ENCODE assay signal across 8 cellular contexts in the genomic region with DNA sequence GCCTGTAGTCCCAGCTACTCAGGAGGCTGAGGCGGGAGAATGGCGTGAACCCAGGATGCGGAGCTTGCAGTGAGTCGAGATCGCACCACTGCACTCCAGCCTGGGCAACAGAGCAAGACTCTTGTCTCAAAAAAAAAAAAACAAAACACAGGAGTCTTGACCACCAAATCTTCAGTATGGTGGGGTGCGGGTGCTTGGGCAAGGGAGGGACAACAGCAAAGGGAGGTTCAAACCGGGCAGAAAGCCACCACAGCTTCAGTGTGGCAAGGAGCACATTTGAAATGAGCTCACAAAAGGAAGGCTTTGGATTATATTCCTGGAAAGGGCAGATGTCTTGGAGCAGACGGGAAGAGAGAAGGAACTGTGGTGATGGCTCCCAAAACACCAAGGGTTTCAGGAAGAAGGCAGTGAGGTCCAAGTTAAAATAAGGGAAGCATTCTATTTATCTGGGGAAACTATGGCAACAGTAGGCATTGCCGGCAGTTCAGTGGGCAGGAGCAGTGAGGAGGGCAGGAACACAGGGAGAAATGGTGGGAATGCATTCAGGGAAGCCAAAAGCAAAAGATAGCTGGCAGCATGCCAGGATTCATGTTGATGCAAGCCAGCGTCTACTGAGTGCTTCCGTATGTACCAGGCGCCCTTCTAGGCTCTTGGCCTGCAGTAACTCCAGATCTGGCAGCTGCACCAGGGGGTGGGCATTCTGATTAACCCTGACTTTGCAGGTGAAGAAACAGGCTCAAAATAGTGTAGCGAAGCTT. TPM values are rescaled to one million over a fixed set of nuclear protein-coding genes. Genes with fewer than 3 reads are reported as not detected.
A peak's percentile ranks its signal among the peaks of the same experiment; 100 is the strongest.
DNase-seq lines count a peak whose midpoint lies in the region; ATAC-seq, FAIRE-seq and TF ChIP-seq lines count a peak whose summit lies in the region.

No MANE protein-coding gene starts in this region.

- TF ChIP-seq CTCF in fibroblast of villous mesenchyme (IDR thresholded peaks at IDR 0.05; ENCODE audit: insufficient read depth, low read depth, low read length), result no peak
- no peak for TF ChIP-seq CTCF in pancreas (IDR thresholded peaks at IDR 0.05)
- TF ChIP-seq CTCF in GM10266 (IDR thresholded peaks at IDR 0.05; ENCODE audit: control insufficient read depth, insufficient read depth, low read depth, missing control alignments), result no peak

- no peak for FAIRE-seq in pancreas (lab: Jason Lieb, UNC)

- H3K27me3 ChIP-seq in pancreas, result no peaks in the 10 kb centered on the region

- 67 to 69% methylated on average over 13 of the region's 13 CpGs for WGBS in pancreas, 2 donors

- H3K4me3 ChIP-seq in fibroblast of villous mesenchyme (ENCODE audit: low read depth, low read length) (no peak overlapping the region), pancreas (no peak overlapping the region)

- intact Hi-C loops in activated T-helper 1 cell treated with anti-CD3 and anti-CD28 coated beads, Interleukin-12 subunit alpha, Interleukin-12 subunit beta, Interleukin-2, Interleukin-4 antibody, amounts not matched to agents 30 ng/mL and 10 ng/mL and 1 ng/mL, durations not matched to agents 14 hours and 24 hours and 36 hours (cut with micrococcal nuclease), result loop anchor here (1.0 to 2.0 kb wide), 7 partner anchors 10 to 105 kb away; a partner anchor contains a TSS
- intact Hi-C loops in pancreas (cut with DNase I), result loop anchor here in 1 of 3 donors (10.0 kb wide), 1 partner anchor 51 kb away; no protein-coding TSS in a partner anchor

- H3K27ac Mint-ChIP-seq in activated T-helper 1 cell treated with anti-CD3 and anti-CD28 coated beads, Interleukin-12 subunit alpha, Interleukin-12 subunit beta, Interleukin-2, Interleukin-4 antibody, amounts not matched to agents 30 ng/mL and 10 ng/mL and 1 ng/mL, durations not matched to agents 14 hours and 24 hours and 36 hours, result peak overlapping the region; percentile 92

- peak in 3 of 4 donors; percentile 5 to 29 (median 28) for ATAC-seq in pancreas
- no peak for ATAC-seq in GM19463 (IDR thresholded peaks at IDR 0.05; ENCODE audit: unreplicated experiment)

- H3K27me3 Mint-ChIP-seq in activated T-helper 1 cell treated with anti-CD3 and anti-CD28 coated beads, Interleukin-12 subunit alpha, Interleukin-12 subunit beta, Interleukin-2, Interleukin-4 antibody, amounts not matched to agents 30 ng/mL and 10 ng/mL and 1 ng/mL, durations not matched to agents 14 hours and 24 hours and 36 hours (ENCODE audit: insufficient read depth), result no peaks in the 10 kb centered on the region

- peaks cover 24 to 43% (median 24%) of the 10 kb centered on the region in 3 donors for H3K4me1 ChIP-seq in pancreas

- H3K9me3 Mint-ChIP-seq in activated T-helper 1 cell treated with anti-CD3 and anti-CD28 coated beads, Interleukin-12 subunit alpha, Interleukin-12 subunit beta, Interleukin-2, Interleukin-4 antibody, amounts not matched to agents 30 ng/mL and 10 ng/mL and 1 ng/mL, durations not matched to agents 14 hours and 24 hours and 36 hours, result no peaks in the 10 kb centered on the region

- H3K9me3 ChIP-seq in pancreas, result no peaks in the 10 kb centered on the region

- no peaks in the 10 kb centered on the region for H3K36me3 ChIP-seq in pancreas

- H3K4me1 Mint-ChIP-seq in activated T-helper 1 cell treated with anti-CD3 and anti-CD28 coated beads, Interleukin-12 subunit alpha, Interleukin-12 subunit beta, Interleukin-2, Interleukin-4 antibody, amounts not matched to agents 30 ng/mL and 10 ng/mL and 1 ng/mL, durations not matched to agents 14 hours and 24 hours and 36 hours (ENCODE audit: low read depth), result peaks cover 94% of the 10 kb centered on the region

- peak overlapping the region in 2 of 4 donors; percentile 22 to 28 for H3K27ac ChIP-seq in pancreas

- peaks cover 51% of the 10 kb centered on the region for H3K36me3 Mint-ChIP-seq in activated T-helper 1 cell treated with anti-CD3 and anti-CD28 coated beads, Interleukin-12 subunit alpha, Interleukin-12 subunit beta, Interleukin-2, Interleukin-4 antibody, amounts not matched to agents 30 ng/mL and 10 ng/mL and 1 ng/mL, durations not matched to agents 14 hours and 24 hours and 36 hours (ENCODE audit: low read depth)

- peak overlapping the region; percentile 46 for H3K4me3 Mint-ChIP-seq in activated T-helper 1 cell treated with anti-CD3 and anti-CD28 coated beads, Interleukin-12 subunit alpha, Interleukin-12 subunit beta, Interleukin-2, Interleukin-4 antibody, amounts not matched to agents 30 ng/mL and 10 ng/mL and 1 ng/mL, durations not matched to agents 14 hours and 24 hours and 36 hours

- peak; percentile 87 for DNase-seq in Ammon's horn (ENCODE audit: low spot score)
- DNase-seq in M059J (ENCODE audit: low read depth), result peak; percentile 78
- DNase-seq in activated T-helper 1 cell treated with anti-CD3 and anti-CD28 coated beads, Interleukin-12 subunit alpha, Interleukin-12 subunit beta, Interleukin-2, Interleukin-4 antibody, amounts not matched to agents 30 ng/mL and 10 ng/mL and 1 ng/mL, durations not matched to agents 14 hours and 24 hours and 36 hours (ENCODE audit: low spot score), result no peak
- DNase-seq in fibroblast of villous mesenchyme (ENCODE audit: low read depth), result peak; percentile 77
- DNase-seq in pancreas, result peak in 3 of 6 donors; percentile 28 to 58 (median 48)
- DNase-seq in GM10266 (ENCODE audit: extremely low spot score), result no peak
- no peak for DNase-seq in NAMALWA (ENCODE audit: low spot score)

RNA-seq across cellular contexts. Expression of a gene that starts 51.0 kb away (rescaled TPM):
- total RNA-seq in M059J (2014; rRNA removed; shearing (Covaris generic)), result 85.9 and 94.1 TPM in 2 replicates
- total RNA-seq in activated T-helper 1 cell treated with anti-CD3 and anti-CD28 coated beads, Interleukin-12 subunit alpha, Interleukin-12 subunit beta, Interleukin-2, Interleukin-4 antibody, amounts not matched to agents 30 ng/mL and 10 ng/mL and 1 ng/mL, durations not matched to agents 14 hours and 24 hours and 36 hours, result 304 and 311 TPM in 2 replicates
- total RNA-seq in fibroblast of villous mesenchyme, result 101 and 116 TPM in 2 replicates
- 100 to 1,000 TPM in 3 of 6 donors, 10 to 100 TPM in 3; 78.0 to 142 (median 113) TPM for total RNA-seq in pancreas
- 100 to 1,000 TPM; 196 to 314 TPM for polyA plus RNA-seq in pancreas

Comparison
In these comparisons a context has a peak if more than half of its experiments do, and no peak if none do; other contexts are left out.
1. DNase-seq: peak in Ammon's horn (single experiment), M059J (single experiment) and fibroblast of villous mesenchyme (single experiment); none in activated T-helper 1 cell treated with anti-CD3 and anti-CD28 coated beads, Interleukin-12 subunit alpha, Interleukin-12 subunit beta, Interleukin-2, Interleukin-4 antibody, amounts not matched to agents 30 ng/mL and 10 ng/mL and 1 ng/mL, durations not matched to agents 14 hours and 24 hours and 36 hours (single experiment), GM10266 (single experiment) and NAMALWA (single experiment).